Comparison of ENCODE assay signal across 15 cellular contexts in the genomic region with DNA sequence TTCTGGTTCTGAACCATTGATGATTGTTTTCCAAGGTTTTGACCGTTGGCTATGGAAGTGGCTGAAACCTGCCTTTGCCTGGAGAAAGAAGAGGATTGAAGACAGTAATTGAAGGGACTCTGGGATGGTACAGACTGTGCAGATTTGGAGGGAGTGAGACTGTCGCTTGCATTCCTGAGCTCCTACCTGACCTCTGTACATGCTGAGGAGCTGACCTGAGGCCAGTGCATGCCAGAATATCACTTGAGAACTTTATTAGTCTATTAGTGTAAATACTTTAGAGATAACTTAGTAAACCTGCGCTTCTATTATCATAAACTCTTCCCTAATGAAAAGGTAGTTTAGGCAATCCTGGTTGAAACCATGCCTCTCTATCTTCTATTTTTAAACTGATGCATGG.
DNase-seq lines count a peak whose midpoint lies in the region; ATAC-seq and TF ChIP-seq lines count a peak whose summit lies in the region.
"Had no signal": no experiment of that assay in that cellular context is flagged by ENCODE, and none has a peak within 500 bp of the region (broad histone marks: within the 10 kb centered on the region; RNA-seq: fewer than 3 reads in every experiment).

No MANE protein-coding gene starts in this region.

- DNase-seq in prostate gland (ENCODE audit: low spot score) (no peak), upper lobe of right lung (no peak), brain microvascular endothelial cell (no peak), SHP77 treated with DMSO at 0.1 percent for 48 hours (lab: John Stamatoyannopoulos, UW) (no peak)
- DNase-seq in CD4-positive, alpha-beta T cell = no peak
- DNase-seq: BE2C; CD8-positive, alpha-beta T cell; DMS 273 treated with DMSO at 0.1 percent for 48 hours; DMS79 treated with DMSO at 0.1 percent for 48 hours; GF-D8; H7; HCEC 1CT had no signal

- in situ Hi-C loops in brain microvascular endothelial cell (cut with HindIII; ENCODE audit: low pct_ligation_motif_present, low sequenced_read_pairs) = no loop called here

- POLR2A ChIA-PET in CD4-positive, alpha-beta T cell (lab: Charles Lee) = no interaction called here

- H3K27me3 ChIP-seq in prostate gland (replicated peaks; ENCODE audit: insufficient read depth) (no peaks in the 10 kb centered on the region), upper lobe of right lung (no peaks in the 10 kb centered on the region), brain microvascular endothelial cell (replicated peaks) (no peaks in the 10 kb centered on the region)
- H3K27me3 ChIP-seq in CD4-positive, alpha-beta T cell (ENCODE audit: control insufficient read depth, insufficient read depth, low read length) = no peaks in the 10 kb centered on the region
- H3K27me3 ChIP-seq: BE2C; BLaER1 treated with 17β-estradiol and CSF1 and Interleukin-3, amounts not matched to agents 10 nM and 100 nM had no signal

- H3K27me3 Mint-ChIP-seq in CD4-positive, alpha-beta T cell = peaks cover 21% of the 10 kb centered on the region

- H3K27ac ChIP-seq in C4-2B = peak overlapping the region; percentile 47; the same call in 1 of the 2 replicates
- peak overlapping the region; percentile 90 for H3K27ac ChIP-seq in VCaP
- peak overlapping the region; percentile 61 to 76 for H3K27ac ChIP-seq in prostate gland
- H3K27ac ChIP-seq in upper lobe of right lung = no peak overlapping the region
- no peak overlapping the region for H3K27ac ChIP-seq in CD4-positive, alpha-beta T cell (ENCODE audit: low read depth, low read length)
- H3K27ac ChIP-seq in brain microvascular endothelial cell = no peak overlapping the region
- H3K27ac ChIP-seq: BLaER1 treated with 17β-estradiol and CSF1 and Interleukin-3, amounts not matched to agents 10 nM and 100 nM had no signal

- TF ChIP-seq POLR2A in prostate gland (IDR thresholded peaks at IDR 0.05) = no peak

- H3K9me3 Mint-ChIP-seq in CD4-positive, alpha-beta T cell = no peaks in the 10 kb centered on the region

- H3K4me3 ChIP-seq in prostate gland (no peak overlapping the region), upper lobe of right lung (no peak overlapping the region), brain microvascular endothelial cell (ENCODE audit: low read depth, low read length) (no peak overlapping the region)
- H3K4me3 ChIP-seq: BLaER1 treated with 17β-estradiol and CSF1 and Interleukin-3, amounts not matched to agents 10 nM and 100 nM had no signal

- no peaks in the 10 kb centered on the region for H3K4me1 ChIP-seq in prostate gland (replicated peaks)
- H3K4me1 ChIP-seq in upper lobe of right lung = no peaks in the 10 kb centered on the region
- H3K4me1 ChIP-seq: BE2C had no signal

- ATAC-seq in upper lobe of right lung = peak; percentile 41
- no peak for ATAC-seq in CD4-positive, alpha-beta T cell (ENCODE audit: poor library complexity)
- ATAC-seq: CD8-positive, alpha-beta T cell had no signal

- intact Hi-C loops in prostate gland (cut with DNase I) = no loop called here
- intact Hi-C loops in upper lobe of right lung (cut with DNase I) = no loop called here
- intact Hi-C loops in CD4-positive, alpha-beta T cell (cut with DNase I, micrococcal nuclease) = no loop called here

- TF ChIP-seq CTCF in C4-2B (conservative IDR thresholded peaks at IDR 0.05) = no peak
- no peak for TF ChIP-seq CTCF in VCaP (conservative IDR thresholded peaks at IDR 0.05)
- no peak for TF ChIP-seq CTCF in prostate gland (IDR thresholded peaks at IDR 0.05)
- TF ChIP-seq CTCF in upper lobe of right lung (IDR thresholded peaks at IDR 0.05) = no peak
- TF ChIP-seq CTCF in CD4-positive, alpha-beta T cell (IDR thresholded peaks at IDR 0.05) = no peak
- no peak for TF ChIP-seq CTCF in brain microvascular endothelial cell (IDR thresholded peaks at IDR 0.05; ENCODE audit: low read depth, low read length, missing control alignments)

- no peaks in the 10 kb centered on the region for H3K36me3 Mint-ChIP-seq in CD4-positive, alpha-beta T cell (ENCODE audit: low read depth)
- H3K36me3 Mint-ChIP-seq: CD8-positive, alpha-beta T cell had no signal

- no peak overlapping the region for H3K4me3 Mint-ChIP-seq in CD4-positive, alpha-beta T cell
- H3K4me3 Mint-ChIP-seq: CD8-positive, alpha-beta T cell had no signal

- H3K9me3 ChIP-seq in prostate gland (no peaks in the 10 kb centered on the region), upper lobe of right lung (no peaks in the 10 kb centered on the region)
- no peaks in the 10 kb centered on the region for H3K9me3 ChIP-seq in CD4-positive, alpha-beta T cell (ENCODE audit: control insufficient read depth, low read length)
- H3K9me3 ChIP-seq: BE2C had no signal

- WGBS in prostate gland = 52% methylated on average over 3 of the region's 3 CpGs

- no peaks in the 10 kb centered on the region for H3K36me3 ChIP-seq in prostate gland
- H3K36me3 ChIP-seq in upper lobe of right lung = no peaks in the 10 kb centered on the region
- H3K36me3 ChIP-seq in brain microvascular endothelial cell (replicated peaks) = no peaks in the 10 kb centered on the region
- H3K36me3 ChIP-seq: BE2C had no signal

- no peaks in the 10 kb centered on the region for H3K4me1 Mint-ChIP-seq in CD4-positive, alpha-beta T cell (ENCODE audit: low read depth)

- no peak overlapping the region for H3K27ac Mint-ChIP-seq in CD4-positive, alpha-beta T cell
- H3K27ac Mint-ChIP-seq: CD8-positive, alpha-beta T cell had no signal

- CTCF ChIA-PET in CD4-positive, alpha-beta T cell (lab: Charles Lee) = no interaction called here

Comparison
In these comparisons a context has a peak if more than half of its experiments do, and no peak if none do; other contexts are left out.
1. H3K27ac ChIP-seq: peak in C4-2B (single experiment), VCaP (single experiment) and prostate gland (2 of 2); none in upper lobe of right lung (single experiment), CD4-positive, alpha-beta T cell (single experiment) and brain microvascular endothelial cell (single experiment).